Comparison of ENCODE assay signal across 8 cellular contexts in genomic region chr14:52473557-52473956, GRCh38.
A peak's percentile ranks its signal among the peaks of the same experiment; 100 is the strongest.
DNase-seq lines count a peak whose midpoint lies in the region; ATAC-seq, FAIRE-seq and TF ChIP-seq lines count a peak whose summit lies in the region.

No MANE protein-coding gene starts in this region.

- H3K4me3 Mint-ChIP-seq in CD8-positive, alpha-beta T cell, result no peak overlapping the region

- H3K36me3 ChIP-seq in CD8-positive, alpha-beta T cell (ENCODE audit: insufficient read depth, low read length), result peaks cover 3% of the 10 kb centered on the region
- peaks cover 7% of the 10 kb centered on the region in 2 experiments for H3K36me3 ChIP-seq in HEK293 (ENCODE audit: control insufficient read depth in 2 of 2, insufficient read depth in 1 of 2, low read length in 2 of 2)

- peak; percentile 62 for TF ChIP-seq CTCF in CD8-positive, alpha-beta T cell (IDR thresholded peaks at IDR 0.05)
- no peak for TF ChIP-seq CTCF in HEK293 (tag by site-specific recombination; IDR thresholded peaks at IDR 0.05)

- no peak overlapping the region for H3K27ac ChIP-seq in CD8-positive, alpha-beta T cell (ENCODE audit: low read depth, low read length)
- H3K27ac ChIP-seq in HEK293 (ENCODE audit: extremely low read depth, low read depth, low read length), result no peak overlapping the region

- no peaks in the 10 kb centered on the region for H3K4me1 ChIP-seq in CD8-positive, alpha-beta T cell (ENCODE audit: insufficient read depth, low read length)
- H3K4me1 ChIP-seq in HEK293 (ENCODE audit: control insufficient read depth, insufficient read depth, low read length), result no peaks in the 10 kb centered on the region

- H3K4me3 ChIP-seq in CD8-positive, alpha-beta T cell (ENCODE audit: low read depth, low read length), result no peak overlapping the region
- no peak overlapping the region for H3K4me3 ChIP-seq in HEK293 (ENCODE audit: low read depth, low read length)

- FAIRE-seq in TTC549 (lab: Jason Lieb, UNC), result peak; percentile 83

- H3K4me1 Mint-ChIP-seq in CD8-positive, alpha-beta T cell (ENCODE audit: low read depth), result peaks cover 13% of the 10 kb centered on the region

- no peak for DNase-seq in CD8-positive, alpha-beta T cell
- DNase-seq in kidney glomerular epithelial cell (lab: John Stamatoyannopoulos, UW), result peak; percentile 54

- H3K27me3 ChIP-seq in CD8-positive, alpha-beta T cell (ENCODE audit: insufficient read depth, low read length), result no peaks in the 10 kb centered on the region

- CTCF ChIA-PET in CD8-positive, alpha-beta T cell (lab: Charles Lee), result interaction anchor here (0.8 kb wide), 1 partner anchor 173 kb away, joined by 3 read pairs; no protein-coding TSS in a partner anchor
- CTCF ChIA-PET in HEK293 (lab: Yijun Ruan, JAX), result interaction anchor here (0.9 kb wide), 1 partner anchor 173 kb away, joined by 4 read pairs; no protein-coding TSS in a partner anchor

- peaks cover 41% of the 10 kb centered on the region for H3K36me3 Mint-ChIP-seq in CD8-positive, alpha-beta T cell

- intact Hi-C loops in CD8-positive, alpha-beta T cell (cut with DNase I, micrococcal nuclease), result loop anchor here (1.0 to 5.0 kb wide), 4 partner anchors 71 to 477 kb away; no protein-coding TSS in a partner anchor

- H3K27ac Mint-ChIP-seq in CD8-positive, alpha-beta T cell, result no peak overlapping the region

- H3K9me3 ChIP-seq in CD8-positive, alpha-beta T cell (ENCODE audit: low read length), result no peaks in the 10 kb centered on the region
- H3K9me3 ChIP-seq in HEK293 (ENCODE audit: control insufficient read depth, insufficient read depth, low read depth, low read length), result no peaks in the 10 kb centered on the region

- no peaks in the 10 kb centered on the region for H3K27me3 Mint-ChIP-seq in CD8-positive, alpha-beta T cell (ENCODE audit: low read depth)

- peaks cover 11% of the 10 kb centered on the region for H3K9me3 Mint-ChIP-seq in CD8-positive, alpha-beta T cell

- POLR2A ChIA-PET in CD8-positive, alpha-beta T cell (lab: Charles Lee), result no interaction called here
- POLR2A ChIA-PET in HEK293 (lab: Yijun Ruan, JAX), result no interaction called here

- ATAC-seq in CD8-positive, alpha-beta T cell, result peak; percentile 42
- no peak for ATAC-seq in HG02852 (IDR thresholded peaks at IDR 0.05; ENCODE audit: unreplicated experiment)
- no peak for ATAC-seq in HG03439 (IDR thresholded peaks at IDR 0.05; ENCODE audit: unreplicated experiment)
- ATAC-seq in HG02870 (IDR thresholded peaks at IDR 0.05; ENCODE audit: unreplicated experiment), result no peak
- ATAC-seq in GM18873 (IDR thresholded peaks at IDR 0.05; ENCODE audit: low FRiP score, unreplicated experiment), result no peak

TF ChIP-seq in HEK293, 187 proteins besides CTCF, POLR2A, EP300 and RAD21:
- TF ChIP-seq ZNF677 (tag by site-specific recombination; IDR thresholded peaks at IDR 0.05) (no peak), ZSCAN23 (tag by site-specific recombination; IDR thresholded peaks at IDR 0.05) (no peak), ZNF654 (tag by site-specific recombination; IDR thresholded peaks at IDR 0.05; ENCODE audit: low read depth) (peak; percentile 42), MZF1 (tag by site-specific recombination; IDR thresholded peaks at IDR 0.05; ENCODE audit: borderline replicate concordance) (no peak)
